ENCODE assay signal across 26 cellular contexts in genomic region chr16:57032931-57033330, GRCh38. TPM values are rescaled to one million over a fixed set of nuclear protein-coding genes. Genes with fewer than 3 reads are reported as not detected.
DNase-seq lines count a peak whose midpoint lies in the region; ATAC-seq and TF ChIP-seq lines count a peak whose summit lies in the region.
"Had no signal": no experiment of that assay in that cellular context is flagged by ENCODE, and none has a peak within 500 bp of the region (broad histone marks: within the 10 kb centered on the region; RNA-seq: fewer than 3 reads in every experiment).

No MANE protein-coding gene starts in this region.

- peak overlapping the region; percentile 57 for H3K27ac Mint-ChIP-seq in activated CD4-positive, alpha-beta T cell treated with anti-CD3 and anti-CD28 coated beads, Interleukin-2, amount 10 ng/mL, durations not matched to agents 7 days and 5 days
- peak overlapping the region; percentile 61 for H3K27ac Mint-ChIP-seq in activated B cell treated with CpG ODN at 0.5 μM for 24 hours
- peak overlapping the region; percentile 97 for H3K27ac Mint-ChIP-seq in stimulated activated effector memory CD8-positive, alpha-beta T cell treated with anti-CD3 and anti-CD28 coated beads, Interleukin-12 subunit alpha, Interleukin-12 subunit beta, amount 100 ng/mL, for 72 hours
- H3K27ac Mint-ChIP-seq: activated CD8-positive, alpha-beta memory T cell treated with anti-CD3 and anti-CD28 coated beads, Interleukin-2, amount 10 ng/mL, durations not matched to agents 7 days and 5 days; GM23338 had no signal

- no peak for ATAC-seq in activated B cell treated with CpG ODN at 0.5 μM for 24 hours (ENCODE audit: low read depth)
- ATAC-seq in stimulated activated effector memory CD8-positive, alpha-beta T cell treated with anti-CD3 and anti-CD28 coated beads, Interleukin-12 subunit alpha, Interleukin-12 subunit beta, amount 100 ng/mL, for 72 hours = no peak
- ATAC-seq: activated CD8-positive, alpha-beta memory T cell treated with anti-CD3 and anti-CD28 coated beads, Interleukin-2, amount 10 ng/mL, durations not matched to agents 7 days and 5 days; GM23338; right cardiac atrium had no signal

- POLR2A ChIA-PET in activated CD4-positive, alpha-beta T cell treated with anti-CD3 and anti-CD28 coated beads, Interleukin-2, amount 10 ng/mL, durations not matched to agents 7 days and 5 days (lab: Charles Lee) = no interaction called here
- POLR2A ChIA-PET in activated B cell treated with CpG ODN at 0.5 μM for 24 hours (lab: Charles Lee) = interaction anchor here (0.7 to 1.5 kb wide), 4 partner anchors 10 to 62 kb away, joined by 3 to 6 read pairs (median 4); no protein-coding TSS in a partner anchor

- no peaks in the 10 kb centered on the region for H3K27me3 Mint-ChIP-seq in activated CD4-positive, alpha-beta T cell treated with anti-CD3 and anti-CD28 coated beads, Interleukin-2, amount 10 ng/mL, durations not matched to agents 7 days and 5 days
- H3K27me3 Mint-ChIP-seq in activated B cell treated with CpG ODN at 0.5 μM for 24 hours = no peaks in the 10 kb centered on the region
- H3K27me3 Mint-ChIP-seq: activated CD8-positive, alpha-beta memory T cell treated with anti-CD3 and anti-CD28 coated beads, Interleukin-2, amount 10 ng/mL, durations not matched to agents 7 days and 5 days had no signal

- CTCF ChIA-PET in activated CD4-positive, alpha-beta T cell treated with anti-CD3 and anti-CD28 coated beads, Interleukin-2, amount 10 ng/mL, durations not matched to agents 7 days and 5 days (lab: Charles Lee) = interaction anchor here (0.6 to 2.1 kb wide), 6 partner anchors 14 to 195 kb away, joined by 3 to 5 read pairs (median 3); no protein-coding TSS in a partner anchor
- CTCF ChIA-PET in activated B cell treated with CpG ODN at 0.5 μM for 24 hours (lab: Charles Lee) = interaction anchor here (1.0 to 1.1 kb wide), 2 partner anchors 13 to 69 kb away, joined by 3 read pairs; no protein-coding TSS in a partner anchor

- no peak overlapping the region for H3K4me3 ChIP-seq in astrocyte of the spinal cord (ENCODE audit: low read depth, low read length)
- H3K4me3 ChIP-seq: dorsolateral prefrontal cortex, GM23338, PC-9, stomach, tibial artery had no signal

- TF ChIP-seq CTCF in activated B cell treated with CpG ODN at 0.5 μM for 24 hours (IDR thresholded peaks at IDR 0.05) = no peak
- TF ChIP-seq CTCF in astrocyte of the spinal cord (IDR thresholded peaks at IDR 0.05; ENCODE audit: low read depth, low read length) = no peak

- no peaks in the 10 kb centered on the region for H3K9me3 Mint-ChIP-seq in activated CD4-positive, alpha-beta T cell treated with anti-CD3 and anti-CD28 coated beads, Interleukin-2, amount 10 ng/mL, durations not matched to agents 7 days and 5 days
- no peaks in the 10 kb centered on the region for H3K9me3 Mint-ChIP-seq in activated B cell treated with CpG ODN at 0.5 μM for 24 hours
- H3K9me3 Mint-ChIP-seq in stimulated activated effector memory CD8-positive, alpha-beta T cell treated with anti-CD3 and anti-CD28 coated beads, Interleukin-12 subunit alpha, Interleukin-12 subunit beta, amount 100 ng/mL, for 72 hours = peaks cover 3% of the 10 kb centered on the region
- H3K9me3 Mint-ChIP-seq: activated T-helper 1 cell treated with anti-CD3 and anti-CD28 coated beads, Interleukin-12 subunit alpha, Interleukin-12 subunit beta, Interleukin-2, Interleukin-4 antibody, amounts not matched to agents 30 ng/mL and 10 ng/mL and 1 ng/mL, durations not matched to agents 14 hours and 24 hours and 36 hours; GM23338 had no signal

- intact Hi-C loops in activated B cell treated with CpG ODN at 0.5 μM for 24 hours (cut with micrococcal nuclease) (no loop called here), cardiac septum (cut with DNase I) (no loop called here)

- peaks cover 73% of the 10 kb centered on the region for H3K4me1 Mint-ChIP-seq in activated CD4-positive, alpha-beta T cell treated with anti-CD3 and anti-CD28 coated beads, Interleukin-2, amount 10 ng/mL, durations not matched to agents 7 days and 5 days
- peaks cover 24% of the 10 kb centered on the region for H3K4me1 Mint-ChIP-seq in activated B cell treated with CpG ODN at 0.5 μM for 24 hours
- peaks cover 86% of the 10 kb centered on the region for H3K4me1 Mint-ChIP-seq in stimulated activated effector memory CD8-positive, alpha-beta T cell treated with anti-CD3 and anti-CD28 coated beads, Interleukin-12 subunit alpha, Interleukin-12 subunit beta, amount 100 ng/mL, for 72 hours
- H3K4me1 Mint-ChIP-seq: GM23338 had no signal

- DNase-seq in activated CD4-positive, alpha-beta T cell treated with anti-CD3 and anti-CD28 coated beads, Interleukin-2, amount 10 ng/mL, durations not matched to agents 7 days and 5 days = no peak
- no peak for DNase-seq in activated CD4-positive, alpha-beta T cell treated with anti-CD3 and anti-CD28 coated beads, Interleukin-2, amount 50 U/mL, for 48 hours
- no peak for DNase-seq in activated B cell treated with CpG ODN at 0.5 μM for 24 hours
- DNase-seq in astrocyte of the spinal cord (ENCODE audit: low read depth, low spot score) = peak; percentile 47
- no peak for DNase-seq in stimulated activated effector memory CD8-positive, alpha-beta T cell treated with anti-CD3 and anti-CD28 coated beads, Interleukin-12 subunit alpha, Interleukin-12 subunit beta, amount 100 ng/mL, for 72 hours (ENCODE audit: low spot score in 2 of 2)
- no peak for DNase-seq in SW480 (ENCODE audit: low spot score)
- DNase-seq in nucleus accumbens (lab: John Stamatoyannopoulos, UW) = no peak
- no peak for DNase-seq in cardiac septum (ENCODE audit: low spot score)
- DNase-seq: activated CD4-positive, alpha-beta T cell treated with anti-CD3 and anti-CD28 coated beads for 1 hour; activated CD8-positive, alpha-beta memory T cell treated with anti-CD3 and anti-CD28 coated beads, Interleukin-2, amount 10 ng/mL, durations not matched to agents 7 days and 5 days; amniotic stem cell; Caco-2; central memory CD4-positive, alpha-beta T cell; DND-41; dorsolateral prefrontal cortex; KBM-7; kidney; NCI-H1436 treated with DMSO at 0.1 percent for 48 hours; NCI-H510A; PC-9; right cardiac atrium; SHP77; stomach had no signal

- no peak overlapping the region for H3K4me3 Mint-ChIP-seq in activated CD4-positive, alpha-beta T cell treated with anti-CD3 and anti-CD28 coated beads, Interleukin-2, amount 10 ng/mL, durations not matched to agents 7 days and 5 days
- no peak overlapping the region for H3K4me3 Mint-ChIP-seq in activated B cell treated with CpG ODN at 0.5 μM for 24 hours
- no peak overlapping the region for H3K4me3 Mint-ChIP-seq in stimulated activated effector memory CD8-positive, alpha-beta T cell treated with anti-CD3 and anti-CD28 coated beads, Interleukin-12 subunit alpha, Interleukin-12 subunit beta, amount 100 ng/mL, for 72 hours
- H3K4me3 Mint-ChIP-seq: activated CD8-positive, alpha-beta memory T cell treated with anti-CD3 and anti-CD28 coated beads, Interleukin-2, amount 10 ng/mL, durations not matched to agents 7 days and 5 days; activated T-helper 1 cell treated with anti-CD3 and anti-CD28 coated beads, Interleukin-12 subunit alpha, Interleukin-12 subunit beta, Interleukin-2, Interleukin-4 antibody, amounts not matched to agents 30 ng/mL and 10 ng/mL and 1 ng/mL, durations not matched to agents 14 hours and 24 hours and 36 hours; GM23338 had no signal

- in situ Hi-C loops in astrocyte of the spinal cord (cut with HindIII; ENCODE audit: low sequenced_read_pairs) = no loop called here

- H3K36me3 Mint-ChIP-seq in activated CD4-positive, alpha-beta T cell treated with anti-CD3 and anti-CD28 coated beads, Interleukin-2, amount 10 ng/mL, durations not matched to agents 7 days and 5 days (ENCODE audit: low read depth) = peaks cover 91% of the 10 kb centered on the region
- peaks cover 85% of the 10 kb centered on the region for H3K36me3 Mint-ChIP-seq in activated B cell treated with CpG ODN at 0.5 μM for 24 hours (ENCODE audit: low read depth)
- H3K36me3 Mint-ChIP-seq in stimulated activated effector memory CD8-positive, alpha-beta T cell treated with anti-CD3 and anti-CD28 coated beads, Interleukin-12 subunit alpha, Interleukin-12 subunit beta, amount 100 ng/mL, for 72 hours = peaks cover 71% of the 10 kb centered on the region

RNA-seq across cellular contexts. Expression of gene NLRC5, which starts 43.6 kb away (rescaled TPM):
- 100 to 1,000 TPM; 428 to 468 TPM for total RNA-seq in activated CD4-positive, alpha-beta T cell treated with anti-CD3 and anti-CD28 coated beads, Interleukin-2, amount 10 ng/mL, durations not matched to agents 7 days and 5 days
- total RNA-seq in activated B cell treated with CpG ODN at 0.5 μM for 24 hours (296 and 372 TPM in 2 replicates), cardiac septum (12.7 TPM)

RNA-seq across cellular contexts. Expression of gene CPNE2, which starts 59.5 kb away (rescaled TPM):
- 1 to 10 TPM; 3.1 to 3.6 TPM for total RNA-seq in activated CD4-positive, alpha-beta T cell treated with anti-CD3 and anti-CD28 coated beads, Interleukin-2, amount 10 ng/mL, durations not matched to agents 7 days and 5 days
- total RNA-seq in activated B cell treated with CpG ODN at 0.5 μM for 24 hours (7.4 and 8.3 TPM in 2 replicates), cardiac septum (9.6 TPM)

Comparison
In these comparisons a context has a peak if more than half of its experiments do, and no peak if none do; other contexts are left out.
1. RNA of gene NLRC5, which starts 43.6 kb away (total RNA-seq): 428 to 468 TPM in activated CD4-positive, alpha-beta T cell treated with anti-CD3 and anti-CD28 coated beads, Interleukin-2, amount 10 ng/mL, durations not matched to agents 7 days and 5 days and 296 to 372 TPM in activated B cell treated with CpG ODN at 0.5 μM for 24 hours; 12.7 TPM in cardiac septum (single experiment); every median in the first group is over 10 times any median in the second.
2. Peak in every context shown above with its lines, with median percentiles within 50 percentile points of each other: H3K27ac Mint-ChIP-seq.